In genomic region chr17:9905902-9906301, GRCh38 we compare ENCODE assay signal across 10 cellular contexts. TPM values are rescaled to one million over a fixed set of nuclear protein-coding genes. Genes with fewer than 3 reads are reported as not detected.
DNase-seq lines count a peak whose midpoint lies in the region; ATAC-seq and TF ChIP-seq lines count a peak whose summit lies in the region.
"Had no signal": no experiment of that assay in that cellular context is flagged by ENCODE, and none has a peak within 500 bp of the region (broad histone marks: within the 10 kb centered on the region; RNA-seq: fewer than 3 reads in every experiment).

No MANE protein-coding gene starts in this region.

- H3K36me3 Mint-ChIP-seq in stimulated activated naive B cell treated with anti-CD40 and anti-IgM and Interleukin-4, amounts not matched to agents 10 μg/mL and 1 μg/mL and 100 μg/mL, for 72 hours: peaks cover 0 to 1% of the 10 kb centered on the region in 2 donors
- H3K36me3 Mint-ChIP-seq: activated naive CD4-positive, alpha-beta T cell treated with anti-CD3 and anti-CD28 coated beads, Interleukin-2, amount 50 U/mL, for 24 hours had no signal

- H3K27me3 Mint-ChIP-seq in stimulated activated naive B cell treated with anti-CD40 and anti-IgM and Interleukin-4, amounts not matched to agents 10 μg/mL and 1 μg/mL and 100 μg/mL, for 72 hours: peaks cover 10 to 13% of the 10 kb centered on the region in 2 donors

- intact Hi-C loops in Right ventricle myocardium inferior (cut with DNase I): no loop called here

- TF ChIP-seq CTCF in cardiac muscle cell (IDR thresholded peaks at IDR 0.05; ENCODE audit: low read depth, low read length) (peak; percentile 71), foreskin fibroblast (IDR thresholded peaks at IDR 0.05; ENCODE audit: low read depth, low read length) (peak; percentile 57)

- H3K27ac ChIP-seq in cardiac muscle cell: no peak overlapping the region
- H3K27ac ChIP-seq: parathyroid adenoma had no signal

- no peaks in the 10 kb centered on the region for H3K9me3 ChIP-seq in cardiac muscle cell (ENCODE audit: low read depth)

- DNase-seq in cardiac muscle cell (ENCODE audit: low read depth in 1 of 2, low spot score in 1 of 2) (peak; percentile 35 to 46), Right ventricle myocardium inferior (ENCODE audit: missing footprints) (no peak), OCI-M1 (lab: John Stamatoyannopoulos, UW) (peak; percentile 0), foreskin fibroblast (no peak), mesenteric fat pad (ENCODE audit: low spot score) (no peak)
- DNase-seq in stimulated activated naive B cell treated with anti-CD40 and anti-IgM and Interleukin-4, amounts not matched to agents 10 μg/mL and 1 μg/mL and 100 μg/mL, for 72 hours: peak; percentile 25

- H3K4me1 ChIP-seq in cardiac muscle cell (ENCODE audit: low read depth): no peaks in the 10 kb centered on the region
- H3K4me1 ChIP-seq: parathyroid adenoma had no signal

- H3K36me3 ChIP-seq in cardiac muscle cell: no peaks in the 10 kb centered on the region

- H3K9me3 Mint-ChIP-seq in stimulated activated naive B cell treated with anti-CD40 and anti-IgM and Interleukin-4, amounts not matched to agents 10 μg/mL and 1 μg/mL and 100 μg/mL, for 72 hours: no peaks in the 10 kb centered on the region
- H3K9me3 Mint-ChIP-seq: activated naive CD4-positive, alpha-beta T cell treated with anti-CD3 and anti-CD28 coated beads, Interleukin-2, amount 50 U/mL, for 24 hours had no signal

- ATAC-seq in Right ventricle myocardium inferior (no peak), GM21360 (IDR thresholded peaks at IDR 0.05; ENCODE audit: unreplicated experiment) (no peak), GM21526 (IDR thresholded peaks at IDR 0.05; ENCODE audit: low FRiP score, unreplicated experiment) (no peak)
- ATAC-seq in stimulated activated naive B cell treated with anti-CD40 and anti-IgM and Interleukin-4, amounts not matched to agents 10 μg/mL and 1 μg/mL and 100 μg/mL, for 72 hours (replicated peaks): peak; percentile 73 to 85

- no peaks in the 10 kb centered on the region for H3K4me1 Mint-ChIP-seq in stimulated activated naive B cell treated with anti-CD40 and anti-IgM and Interleukin-4, amounts not matched to agents 10 μg/mL and 1 μg/mL and 100 μg/mL, for 72 hours
- H3K4me1 Mint-ChIP-seq: activated naive CD4-positive, alpha-beta T cell treated with anti-CD3 and anti-CD28 coated beads, Interleukin-2, amount 50 U/mL, for 24 hours had no signal

- no peak overlapping the region for H3K4me3 Mint-ChIP-seq in stimulated activated naive B cell treated with anti-CD40 and anti-IgM and Interleukin-4, amounts not matched to agents 10 μg/mL and 1 μg/mL and 100 μg/mL, for 72 hours
- H3K4me3 Mint-ChIP-seq: activated naive CD4-positive, alpha-beta T cell treated with anti-CD3 and anti-CD28 coated beads, Interleukin-2, amount 50 U/mL, for 24 hours had no signal

- H3K4me3 ChIP-seq in cardiac muscle cell: no peak overlapping the region
- no peak overlapping the region for H3K4me3 ChIP-seq in foreskin fibroblast (ENCODE audit: low read depth in 1 of 2, low read length in 2 of 2)

- no peak overlapping the region for H3K27ac Mint-ChIP-seq in stimulated activated naive B cell treated with anti-CD40 and anti-IgM and Interleukin-4, amounts not matched to agents 10 μg/mL and 1 μg/mL and 100 μg/mL, for 72 hours
- H3K27ac Mint-ChIP-seq: activated naive CD4-positive, alpha-beta T cell treated with anti-CD3 and anti-CD28 coated beads, Interleukin-2, amount 50 U/mL, for 24 hours had no signal

- H3K27me3 ChIP-seq in cardiac muscle cell: no peaks in the 10 kb centered on the region

RNA-seq across cellular contexts. Expression of gene RCVRN, which starts 0.8 kb away (rescaled TPM):
- total RNA-seq in cardiac muscle cell (0.06 TPM in 1 of 2 replicates, not detected in the other), Right ventricle myocardium inferior (not detected), mesenteric fat pad (0.67 TPM)
- not detected in 2 replicates for polyA plus RNA-seq in cardiac muscle cell

Comparison
In these comparisons a context has a peak if more than half of its experiments do, and no peak if none do; other contexts are left out.
1. DNase-seq: peak in cardiac muscle cell (2 of 2), OCI-M1 (single experiment) and stimulated activated naive B cell treated with anti-CD40 and anti-IgM and Interleukin-4, amounts not matched to agents 10 μg/mL and 1 μg/mL and 100 μg/mL, for 72 hours (single experiment); none in Right ventricle myocardium inferior (single experiment), foreskin fibroblast (0 of 2) and mesenteric fat pad (single experiment).
2. ATAC-seq: peak in stimulated activated naive B cell treated with anti-CD40 and anti-IgM and Interleukin-4, amounts not matched to agents 10 μg/mL and 1 μg/mL and 100 μg/mL, for 72 hours (2 of 2); none in Right ventricle myocardium inferior (single experiment), GM21360 (single experiment) and GM21526 (single experiment).